ENCODE assay signal across 18 cellular contexts in genomic region chr22:49726022-49726681, GRCh38.
"Had no signal": no experiment of that assay in that cellular context is flagged by ENCODE, and none has a peak within 500 bp of the region (broad histone marks: within the 10 kb centered on the region; RNA-seq: fewer than 3 reads in every experiment).

No MANE protein-coding gene starts in this region.

- H3K4me3 ChIP-seq: colonic mucosa, ovary, tibial artery, uterus had no signal

- H3K4me1 Mint-ChIP-seq: WTC11 had no signal

- H3K27ac ChIP-seq: colonic mucosa, foreskin keratinocyte, ovary, tibial artery, uterus had no signal

- H3K9me3 Mint-ChIP-seq: activated naive CD4-positive, alpha-beta T cell treated with anti-CD3 and anti-CD28 coated beads, Interleukin-2, amount 50 U/mL, for 24 hours; activated T-helper 17 cell treated with anti-CD3 and anti-CD28 coated beads, Interleukin-2, amount 50 U/mL, for 72 hours; WTC11 had no signal

- H3K36me3 ChIP-seq: colonic mucosa, ovary, tibial artery, uterus had no signal

- FAIRE-seq: endothelial cell of umbilical vein, TTC549 had no signal

- H3K27ac Mint-ChIP-seq: activated naive CD4-positive, alpha-beta T cell treated with anti-CD3 and anti-CD28 coated beads, Interleukin-2, amount 50 U/mL, for 24 hours; activated T-helper 17 cell treated with anti-CD3 and anti-CD28 coated beads, Interleukin-2, amount 50 U/mL, for 72 hours; WTC11 had no signal

- DNase-seq: activated CD4-positive, alpha-beta T cell treated with anti-CD3 and anti-CD28 coated beads for 48 hours; amniotic stem cell; caudate nucleus; colonic mucosa; foreskin keratinocyte; glutamatergic neuron; hypothalamus; ovary; stimulated activated CD4-positive, alpha-beta T cell treated with anti-CD3 and anti-CD28 coated beads, Interleukin-12 subunit alpha, Interleukin-12 subunit beta, amount 100 ng/mL, for 4 hours; stimulated activated CD4-positive, alpha-beta T cell treated with anti-CD3 and anti-CD28 coated beads, Interleukin-2, amount 100 ng/mL, for 24 hours; T-helper 2 cell; uterus had no signal

- ATAC-seq: activated T-helper 17 cell treated with anti-CD3 and anti-CD28 coated beads, Interleukin-2, amount 50 U/mL, for 72 hours; foreskin keratinocyte; WTC11 had no signal

- H3K4me1 ChIP-seq: colonic mucosa, foreskin keratinocyte, uterus had no signal

- H3K27me3 ChIP-seq: ovary, uterus had no signal

- H3K9me3 ChIP-seq: colonic mucosa, ovary, uterus had no signal

- H3K36me3 Mint-ChIP-seq: activated naive CD4-positive, alpha-beta T cell treated with anti-CD3 and anti-CD28 coated beads, Interleukin-2, amount 50 U/mL, for 24 hours; WTC11 had no signal

- H3K4me3 Mint-ChIP-seq: activated naive CD4-positive, alpha-beta T cell treated with anti-CD3 and anti-CD28 coated beads, Interleukin-2, amount 50 U/mL, for 24 hours; WTC11 had no signal
